In the genomic region with DNA sequence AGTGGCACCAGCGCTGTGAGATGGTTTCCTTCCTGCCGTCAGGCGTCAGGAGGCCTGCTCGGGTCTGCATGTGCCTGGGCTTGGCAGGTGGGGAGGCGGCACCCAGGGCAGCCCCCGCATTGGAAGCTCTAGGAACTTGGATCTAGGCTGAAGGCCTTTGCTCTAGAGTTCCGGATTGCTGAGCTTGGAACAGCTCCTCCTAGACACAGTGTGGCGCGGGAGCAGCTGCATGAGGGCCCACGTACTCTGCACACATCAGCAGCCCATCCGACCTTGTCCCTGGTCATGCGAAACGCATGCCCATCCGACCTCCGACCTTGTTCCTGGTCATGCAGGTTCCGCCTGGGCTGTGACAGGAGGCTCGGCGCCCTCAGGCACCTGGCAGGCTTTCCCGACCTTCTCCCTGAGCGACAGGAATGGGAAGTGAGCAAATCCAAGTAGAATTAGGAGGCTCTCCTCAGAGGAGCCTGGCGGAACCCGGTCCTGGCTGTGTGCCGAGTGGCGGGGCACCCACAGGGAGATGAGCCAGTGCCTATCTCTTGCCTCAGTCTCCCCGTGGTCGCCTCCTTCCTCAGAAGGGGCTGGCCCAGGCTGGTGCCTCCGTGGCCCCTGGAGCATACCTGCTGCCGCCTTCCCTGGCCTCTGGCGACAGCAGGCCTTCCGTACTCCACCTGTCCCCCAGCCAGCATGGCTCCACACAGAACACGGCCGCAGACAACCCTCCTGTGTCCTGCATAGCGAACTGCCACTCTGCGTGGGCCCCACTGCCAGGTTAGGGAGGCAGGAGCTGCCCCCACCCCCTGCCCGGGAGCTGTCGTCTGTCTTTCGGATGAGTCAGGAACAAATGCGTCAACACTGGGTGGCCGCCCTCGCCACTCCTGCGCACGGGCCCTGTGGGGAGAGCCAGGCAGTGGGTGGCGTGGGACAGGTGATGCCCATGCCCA, we compare ENCODE assay signal across 21 cellular contexts. TPM values are rescaled to one million over a fixed set of nuclear protein-coding genes. Genes with fewer than 3 reads are reported as not detected.
DNase-seq lines count a peak whose midpoint lies in the region; ATAC-seq and TF ChIP-seq lines count a peak whose summit lies in the region.
"Had no signal": no experiment of that assay in that cellular context is flagged by ENCODE, and none has a peak within 500 bp of the region (broad histone marks: within the 10 kb centered on the region; RNA-seq: fewer than 3 reads in every experiment).

No MANE protein-coding gene starts in this region.

- TF ChIP-seq CTCF in right atrium auricular region (IDR thresholded peaks at IDR 0.05), result no peak
- no peak for TF ChIP-seq CTCF in glutamatergic neuron (IDR thresholded peaks at IDR 0.05; ENCODE audit: partially characterized antibody, unreplicated experiment)

- H3K4me3 ChIP-seq in right atrium auricular region (no peak overlapping the region), aorta (ENCODE audit: low read length in 2 of 2) (no peak overlapping the region)
- H3K4me3 ChIP-seq: SJCRH30, testis had no signal

- WGBS in aorta, 2 donors, result 90 to 91% methylated on average over 43 of the region's 43 CpGs

- H3K9me3 ChIP-seq in right atrium auricular region (no peaks in the 10 kb centered on the region), aorta (ENCODE audit: control insufficient read depth, low read length) (no peaks in the 10 kb centered on the region)
- H3K9me3 ChIP-seq: SJCRH30, testis had no signal

- H3K36me3 ChIP-seq in right atrium auricular region (peaks cover 59% of the 10 kb centered on the region), aorta (ENCODE audit: control insufficient read depth in 1 of 2, insufficient read depth in 2 of 2, low read length in 1 of 2) (peaks cover 0 to 2% of the 10 kb centered on the region in 2 donors)
- H3K36me3 ChIP-seq: SJCRH30 had no signal

- peaks cover 23% of the 10 kb centered on the region for H3K27me3 Mint-ChIP-seq in glutamatergic neuron (ENCODE audit: unreplicated experiment)
- H3K27me3 Mint-ChIP-seq in natural killer cell treated with Interleukin-12 subunit alpha and Interleukin-12 subunit beta and Interleukin-15 and Interleukin-18, amount 100 ng/mL, for 72 hours, result no peaks in the 10 kb centered on the region

- H3K27me3 ChIP-seq in right atrium auricular region (no peaks in the 10 kb centered on the region), aorta (ENCODE audit: control insufficient read depth in 1 of 2, insufficient read depth in 2 of 2, low read length in 1 of 2) (no peaks in the 10 kb centered on the region)
- H3K27me3 ChIP-seq: SJCRH30, testis had no signal

- DNase-seq in Right ventricle myocardium superior (peak; percentile 34), right atrium auricular region (ENCODE audit: low spot score) (no peak), glutamatergic neuron (peak; percentile 12), aorta (peak; percentile 40 to 71), cerebellum (ENCODE audit: low spot score) (no peak), HK-2 (ENCODE audit: unreplicated experiment) (no peak)
- peak; percentile 58 for DNase-seq in natural killer cell treated with Interleukin-12 subunit alpha and Interleukin-12 subunit beta and Interleukin-15 and Interleukin-18, amount 100 ng/mL, for 72 hours (ENCODE audit: low spot score)
- DNase-seq: ACHN; activated CD4-positive, alpha-beta T cell treated with anti-CD3 and anti-CD28 coated beads, Interleukin-2, amount 50 U/mL, for 1 hour; activated CD8-positive, alpha-beta memory T cell treated with anti-CD3 and anti-CD28 coated beads, Interleukin-2, amount 50 U/mL, for 4 hours; dermis blood vessel endothelial cell; DND-41; hippocampal formation; islet precursor cell; NCI-H1105 treated with DMSO at 0.1 percent for 48 hours; NCI-H2107; NCI-H524 treated with DMSO at 0.1 percent for 48 hours; SJCRH30; testis had no signal

- no peaks in the 10 kb centered on the region for H3K36me3 Mint-ChIP-seq in glutamatergic neuron (ENCODE audit: unreplicated experiment)
- peaks cover 13% of the 10 kb centered on the region for H3K36me3 Mint-ChIP-seq in natural killer cell treated with Interleukin-12 subunit alpha and Interleukin-12 subunit beta and Interleukin-15 and Interleukin-18, amount 100 ng/mL, for 72 hours

- H3K27ac ChIP-seq in right atrium auricular region (no peak overlapping the region), aorta (ENCODE audit: low read depth in 1 of 2, low read length in 2 of 2) (no peak overlapping the region)
- H3K27ac ChIP-seq: SJCRH30, testis had no signal

- H3K4me3 Mint-ChIP-seq in glutamatergic neuron (ENCODE audit: unreplicated experiment), result no peak overlapping the region
- H3K4me3 Mint-ChIP-seq in natural killer cell treated with Interleukin-12 subunit alpha and Interleukin-12 subunit beta and Interleukin-15 and Interleukin-18, amount 100 ng/mL, for 72 hours, result no peak overlapping the region
- H3K4me3 Mint-ChIP-seq: nephron had no signal

- H3K4me1 Mint-ChIP-seq in glutamatergic neuron (ENCODE audit: low read depth, unreplicated experiment), result peaks cover 12% of the 10 kb centered on the region
- peaks cover 9 to 17% of the 10 kb centered on the region in 2 donors for H3K4me1 Mint-ChIP-seq in natural killer cell treated with Interleukin-12 subunit alpha and Interleukin-12 subunit beta and Interleukin-15 and Interleukin-18, amount 100 ng/mL, for 72 hours (ENCODE audit: low read depth in 2 of 2)

- intact Hi-C loops in Right ventricle myocardium superior (cut with DNase I) (no loop called here), aorta (cut with DNase I) (no loop called here)

- peaks cover 0 to 41% of the 10 kb centered on the region in 2 donors for H3K4me1 ChIP-seq in right atrium auricular region
- H3K4me1 ChIP-seq in aorta (ENCODE audit: control insufficient read depth in 1 of 2, insufficient read depth in 2 of 2, low read length in 2 of 2), result no peaks in the 10 kb centered on the region
- H3K4me1 ChIP-seq: SJCRH30 had no signal

- peak overlapping the region; percentile 59 for H3K27ac Mint-ChIP-seq in glutamatergic neuron (ENCODE audit: unreplicated experiment)
- no peak overlapping the region for H3K27ac Mint-ChIP-seq in natural killer cell treated with Interleukin-12 subunit alpha and Interleukin-12 subunit beta and Interleukin-15 and Interleukin-18, amount 100 ng/mL, for 72 hours

- peaks cover 24% of the 10 kb centered on the region for H3K9me3 Mint-ChIP-seq in glutamatergic neuron (ENCODE audit: unreplicated experiment)
- H3K9me3 Mint-ChIP-seq in natural killer cell treated with Interleukin-12 subunit alpha and Interleukin-12 subunit beta and Interleukin-15 and Interleukin-18, amount 100 ng/mL, for 72 hours, result no peaks in the 10 kb centered on the region
- H3K9me3 Mint-ChIP-seq: nephron had no signal

- ATAC-seq in Right ventricle myocardium superior (ENCODE audit: poor library complexity), result no peak
- ATAC-seq in natural killer cell treated with Interleukin-12 subunit alpha and Interleukin-12 subunit beta and Interleukin-15 and Interleukin-18, amount 100 ng/mL, for 72 hours, result no peak
- no peak for ATAC-seq in aorta (ENCODE audit: low FRiP score)
- ATAC-seq in HG03025 (IDR thresholded peaks at IDR 0.05; ENCODE audit: low FRiP score, unreplicated experiment), result no peak

RNA-seq across cellular contexts. Expression of a gene that starts 12.0 kb away (rescaled TPM):
- total RNA-seq in Right ventricle myocardium superior, result 20.6 TPM
- total RNA-seq in right atrium auricular region, result 10 to 100 TPM; 16.1 to 19.7 TPM
- 70.2 TPM for total RNA-seq in glutamatergic neuron (ENCODE audit: unreplicated experiment)
- total RNA-seq in natural killer cell treated with Interleukin-12 subunit alpha and Interleukin-12 subunit beta and Interleukin-15 and Interleukin-18, amount 100 ng/mL, for 72 hours, result 10 to 100 TPM; 42.8 to 44.5 TPM
- total RNA-seq in aorta, result 10 to 100 TPM; 19.9 to 22.7 TPM
- 10 to 100 TPM; 16.5 to 58.3 TPM for polyA plus RNA-seq in aorta
- total RNA-seq in cerebellum, result 15.7 TPM

RNA-seq across cellular contexts. Expression of a gene that starts 56.1 kb away (rescaled TPM):
- total RNA-seq in Right ventricle myocardium superior (177 TPM), right atrium auricular region (10 to 100 TPM; 84.4 to 97.5 TPM), glutamatergic neuron (ENCODE audit: unreplicated experiment) (879 TPM), aorta (100 to 1,000 TPM; 200 to 236 TPM), cerebellum (291 TPM)
- 10 to 100 TPM; 34.3 to 50.4 TPM for total RNA-seq in natural killer cell treated with Interleukin-12 subunit alpha and Interleukin-12 subunit beta and Interleukin-15 and Interleukin-18, amount 100 ng/mL, for 72 hours
- 100 to 1,000 TPM in 1 of 2 donors, 10 to 100 TPM in 1; 36.3 to 120 TPM for polyA plus RNA-seq in aorta

Comparison
In these comparisons a context has a peak if more than half of its experiments do, and no peak if none do; other contexts are left out.
1. DNase-seq: peak in Right ventricle myocardium superior (single experiment), glutamatergic neuron (single experiment), natural killer cell treated with Interleukin-12 subunit alpha and Interleukin-12 subunit beta and Interleukin-15 and Interleukin-18, amount 100 ng/mL, for 72 hours (single experiment) and aorta (2 of 2); none in right atrium auricular region (single experiment), cerebellum (single experiment) and HK-2 (single experiment).